Comparison of ENCODE assay signal across 8 cellular contexts in the genomic region with DNA sequence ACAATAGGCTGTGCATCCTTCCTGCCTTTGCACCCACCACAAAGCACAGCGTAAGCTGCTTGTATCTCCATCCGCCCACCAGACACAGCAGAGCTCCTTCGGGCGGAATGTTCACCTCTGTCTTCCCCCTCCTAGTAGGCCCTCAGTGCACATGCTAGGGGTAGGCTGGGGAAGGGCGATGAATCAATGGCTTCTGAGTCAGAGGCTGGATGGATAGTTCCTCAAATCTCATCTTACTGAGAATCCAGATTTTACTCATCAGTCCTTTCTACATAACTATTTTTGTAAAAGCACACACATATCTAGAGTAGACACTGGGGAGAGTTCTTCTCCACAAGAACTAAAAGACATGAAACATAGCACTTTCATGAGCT.
DNase-seq lines count a peak whose midpoint lies in the region; ATAC-seq, FAIRE-seq and TF ChIP-seq lines count a peak whose summit lies in the region.

No MANE protein-coding gene starts in this region.

- H3K9me3 ChIP-seq in heart right ventricle, result no peaks in the 10 kb centered on the region

- no peak for TF ChIP-seq CTCF in heart right ventricle (IDR thresholded peaks at IDR 0.05)

- DNase-seq in heart right ventricle (no peak), Right ventricle myocardium superior (no peak), amniotic stem cell (lab: John Stamatoyannopoulos, UW) (peak; percentile 29), HT-29 (ENCODE audit: low spot score) (no peak), RCC 7860 (ENCODE audit: low spot score) (no peak), UCSD-AML1 (lab: John Stamatoyannopoulos, UW; ENCODE audit: unreplicated experiment) (no peak)
- peak; percentile 65 to 70 for DNase-seq in stimulated activated CD4-positive, alpha-beta T cell treated with anti-CD3 and anti-CD28 coated beads, Interleukin-2, amount 100 ng/mL, for 24 hours

- ATAC-seq in heart right ventricle (peak in 5 of 8 donors; percentile 4 to 32 (median 18)), Right ventricle myocardium superior (ENCODE audit: poor library complexity) (no peak), HG03108 (IDR thresholded peaks at IDR 0.05; ENCODE audit: unreplicated experiment) (peak; percentile 90)

- peak overlapping the region; percentile 11 to 82 (median 62) for H3K27ac ChIP-seq in heart right ventricle

- H3K4me3 ChIP-seq in heart right ventricle, result no peak overlapping the region

- H3K4me1 ChIP-seq in heart right ventricle, result peaks cover 28 to 99% (median 63%) of the 10 kb centered on the region in 9 donors

- FAIRE-seq in RCC 7860 (lab: Jason Lieb, UNC), result no peak

- intact Hi-C loops in heart right ventricle (cut with DNase I), result no loop called here
- intact Hi-C loops in Right ventricle myocardium superior (cut with DNase I), result no loop called here

- H3K36me3 ChIP-seq in heart right ventricle, result no peaks in the 10 kb centered on the region

- WGBS in heart right ventricle, 2 donors, result 66 to 75% methylated on average over 5 of the region's 5 CpGs

- no peaks in the 10 kb centered on the region for H3K27me3 ChIP-seq in heart right ventricle

Comparison
In these comparisons a context has a peak if more than half of its experiments do, and no peak if none do; other contexts are left out.
1. DNase-seq: peak in amniotic stem cell (single experiment) and stimulated activated CD4-positive, alpha-beta T cell treated with anti-CD3 and anti-CD28 coated beads, Interleukin-2, amount 100 ng/mL, for 24 hours (2 of 2); none in heart right ventricle (0 of 2), Right ventricle myocardium superior (single experiment), HT-29 (single experiment), RCC 7860 (single experiment) and UCSD-AML1 (single experiment).